In the genomic region with DNA sequence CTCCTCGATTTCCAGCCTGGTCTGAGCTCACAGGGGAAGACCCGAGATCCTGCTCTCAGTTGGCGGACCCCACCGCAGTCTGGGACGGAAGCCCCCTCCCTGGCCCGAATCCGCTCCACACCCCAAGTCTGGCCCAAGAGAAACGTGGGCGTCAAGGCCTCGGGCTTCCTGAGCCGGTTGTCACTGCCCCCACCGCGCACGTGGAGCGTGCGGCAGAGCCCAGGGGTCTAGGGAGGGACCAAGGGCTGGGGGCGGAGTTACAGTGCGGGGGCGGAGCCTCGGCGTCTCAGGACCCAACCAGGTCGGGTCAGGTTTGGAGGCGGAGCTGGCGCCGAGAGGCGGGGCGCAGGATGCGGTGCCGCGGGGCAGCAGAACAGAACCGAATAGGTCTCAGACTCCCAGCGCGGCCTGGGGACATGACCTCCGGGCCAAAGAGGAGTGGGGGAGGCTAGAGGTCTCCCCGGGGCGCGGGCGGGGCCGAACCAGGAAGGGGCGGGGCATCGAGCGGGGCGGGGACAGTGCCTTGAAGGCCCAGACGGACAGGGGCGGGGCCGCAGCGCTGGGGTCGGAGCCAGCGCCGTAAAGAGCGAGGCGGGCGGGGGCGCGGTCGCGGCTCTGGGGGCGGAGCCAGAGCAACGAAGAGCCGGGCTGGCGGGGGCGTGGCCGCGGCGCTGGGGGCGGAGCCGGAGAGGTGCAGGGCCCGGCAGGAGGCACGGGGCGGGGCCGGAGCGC, we compare ENCODE assay signal across 1 cellular context.
A peak's percentile ranks its signal among the peaks of the same experiment; 100 is the strongest.
TF ChIP-seq lines count a peak whose summit lies in the region.

No MANE protein-coding gene starts in this region.

TF ChIP-seq in HepG2, 621 proteins besides CTCF, POLR2A, EP300 and RAD21 (continued from another document and continues in another):
- TF ChIP-seq, protein P1, sequence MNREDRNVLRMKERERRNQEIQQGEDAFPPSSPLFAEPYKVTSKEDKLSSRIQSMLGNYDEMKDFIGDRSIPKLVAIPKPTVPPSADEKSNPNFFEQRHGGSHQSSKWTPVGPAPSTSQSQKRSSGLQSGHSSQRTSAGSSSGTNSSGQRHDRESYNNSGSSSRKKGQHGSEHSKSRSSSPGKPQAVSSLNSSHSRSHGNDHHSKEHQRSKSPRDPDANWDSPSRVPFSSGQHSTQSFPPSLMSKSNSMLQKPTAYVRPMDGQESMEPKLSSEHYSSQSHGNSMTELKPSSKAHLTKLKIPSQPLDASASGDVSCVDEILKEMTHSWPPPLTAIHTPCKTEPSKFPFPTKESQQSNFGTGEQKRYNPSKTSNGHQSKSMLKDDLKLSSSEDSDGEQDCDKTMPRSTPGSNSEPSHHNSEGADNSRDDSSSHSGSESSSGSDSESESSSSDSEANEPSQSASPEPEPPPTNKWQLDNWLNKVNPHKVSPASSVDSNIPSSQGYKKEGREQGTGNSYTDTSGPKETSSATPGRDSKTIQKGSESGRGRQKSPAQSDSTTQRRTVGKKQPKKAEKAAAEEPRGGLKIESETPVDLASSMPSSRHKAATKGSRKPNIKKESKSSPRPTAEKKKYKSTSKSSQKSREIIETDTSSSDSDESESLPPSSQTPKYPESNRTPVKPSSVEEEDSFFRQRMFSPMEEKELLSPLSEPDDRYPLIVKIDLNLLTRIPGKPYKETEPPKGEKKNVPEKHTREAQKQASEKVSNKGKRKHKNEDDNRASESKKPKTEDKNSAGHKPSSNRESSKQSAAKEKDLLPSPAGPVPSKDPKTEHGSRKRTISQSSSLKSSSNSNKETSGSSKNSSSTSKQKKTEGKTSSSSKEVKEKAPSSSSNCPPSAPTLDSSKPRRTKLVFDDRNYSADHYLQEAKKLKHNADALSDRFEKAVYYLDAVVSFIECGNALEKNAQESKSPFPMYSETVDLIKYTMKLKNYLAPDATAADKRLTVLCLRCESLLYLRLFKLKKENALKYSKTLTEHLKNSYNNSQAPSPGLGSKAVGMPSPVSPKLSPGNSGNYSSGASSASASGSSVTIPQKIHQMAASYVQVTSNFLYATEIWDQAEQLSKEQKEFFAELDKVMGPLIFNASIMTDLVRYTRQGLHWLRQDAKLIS (CRISPR knock-in tag; IDR thresholded peaks at IDR 0.05), result no peak
- TF ChIP-seq ZFP37 (CRISPR knock-in tag; IDR thresholded peaks at IDR 0.05; ENCODE audit: borderline replicate concordance) (0 out of 2 replicates have a peak, but pooled peaks have one; percentile 38), FOXA1 (IDR thresholded peaks at IDR 0.05) (no peak), FOXA1 (CRISPR knock-in tag; IDR thresholded peaks at IDR 0.05) (no peak), TRAFD1 (CRISPR knock-in tag; IDR thresholded peaks at IDR 0.05; ENCODE audit: borderline replicate concordance) (no peak), CBX2 (IDR thresholded peaks at IDR 0.05; ENCODE audit: low read depth, low read length) (no peak), CBX2 (CRISPR knock-in tag; IDR thresholded peaks at IDR 0.05; ENCODE audit: low read depth) (0 out of 2 replicates have a peak, but pooled peaks have one; percentile 85), ZBTB21 (CRISPR knock-in tag; IDR thresholded peaks at IDR 0.05) (no peak), SIN3A (IDR thresholded peaks at IDR 0.05; ENCODE audit: borderline replicate concordance, low read depth, low read length) (peak; percentile 61; the same call in 1 of the 2 replicates), ZNF318 (CRISPR knock-in tag; IDR thresholded peaks at IDR 0.05) (0 out of 2 replicates have a peak, but pooled peaks have one; percentile 65), GMEB2 (CRISPR knock-in tag; IDR thresholded peaks at IDR 0.05; ENCODE audit: low read depth) (no peak), ZNF720 (CRISPR knock-in tag; IDR thresholded peaks at IDR 0.05) (no peak), ZFP36L2 (CRISPR knock-in tag; IDR thresholded peaks at IDR 0.05) (no peak), GTF3A (CRISPR knock-in tag; conservative IDR thresholded peaks at IDR 0.05) (no peak), ZNF343 (CRISPR knock-in tag; IDR thresholded peaks at IDR 0.05) (peak; percentile 93; the same call in 1 of the 2 replicates), ARID5B (CRISPR knock-in tag; IDR thresholded peaks at IDR 0.05) (peak; percentile 66), DMAP1 (CRISPR knock-in tag; IDR thresholded peaks at IDR 0.05) (peak; percentile 58), ZNF530 (CRISPR knock-in tag; IDR thresholded peaks at IDR 0.05; ENCODE audit: low read depth) (no peak), HOXA5 (CRISPR knock-in tag; IDR thresholded peaks at IDR 0.05) (peak; percentile 96), ZNF737 (CRISPR knock-in tag; IDR thresholded peaks at IDR 0.05; ENCODE audit: borderline replicate concordance) (0 out of 2 replicates have a peak, but pooled peaks have one; percentile 0), JUND (CRISPR knock-in tag; IDR thresholded peaks at IDR 0.05) (no peak), NFRKB (IDR thresholded peaks at IDR 0.05) (no peak), MEIS1 (CRISPR knock-in tag; IDR thresholded peaks at IDR 0.05; ENCODE audit: borderline replicate concordance) (peak; percentile 96), ZNF552 (CRISPR knock-in tag; IDR thresholded peaks at IDR 0.05; ENCODE audit: borderline replicate concordance) (peak; percentile 77; the same call in 1 of the 2 replicates), NFE2L1 (CRISPR knock-in tag; IDR thresholded peaks at IDR 0.05; ENCODE audit: borderline replicate concordance) (peak; percentile 48; the same call in 1 of the 2 replicates), MTA1 (CRISPR knock-in tag; IDR thresholded peaks at IDR 0.05; ENCODE audit: borderline replicate concordance) (peak; percentile 74; the same call in 1 of the 2 replicates), ZSCAN22 (CRISPR knock-in tag; IDR thresholded peaks at IDR 0.05) (peak; percentile 77; the same call in 1 of the 2 replicates), ZNF335 (CRISPR knock-in tag; IDR thresholded peaks at IDR 0.05) (peak; percentile 75; the same call in 1 of the 2 replicates), CSRNP2 (CRISPR knock-in tag; conservative IDR thresholded peaks at IDR 0.05; ENCODE audit: low read depth) (no peak), ATRX (CRISPR knock-in tag; IDR thresholded peaks at IDR 0.05; ENCODE audit: borderline replicate concordance) (no peak), ZMYM2 (CRISPR knock-in tag; IDR thresholded peaks at IDR 0.05) (peak; percentile 83), REPIN1 (CRISPR knock-in tag; IDR thresholded peaks at IDR 0.05; ENCODE audit: borderline replicate concordance, low read depth) (peak; percentile 97), RELA (CRISPR knock-in tag; IDR thresholded peaks at IDR 0.05) (no peak), ZNF792 (CRISPR knock-in tag; IDR thresholded peaks at IDR 0.05) (peak; percentile 96), ZC3H13 (CRISPR knock-in tag; IDR thresholded peaks at IDR 0.05) (peak; percentile 85), ZSCAN12 (CRISPR knock-in tag; IDR thresholded peaks at IDR 0.05) (peak; percentile 94; the same call in 1 of the 2 replicates)
